9 cellular contexts compared by ENCODE assay signal in genomic region chr19:1041272-1041834, GRCh38. TPM values are rescaled to one million over a fixed set of nuclear protein-coding genes. Genes with fewer than 3 reads are reported as not detected.
DNase-seq lines count a peak whose midpoint lies in the region; ATAC-seq and TF ChIP-seq lines count a peak whose summit lies in the region.
"Had no signal": no experiment of that assay in that cellular context is flagged by ENCODE, and none has a peak within 500 bp of the region (broad histone marks: within the 10 kb centered on the region; RNA-seq: fewer than 3 reads in every experiment).

No MANE protein-coding gene starts in this region.

- POLR2A ChIA-PET in CD8-positive, alpha-beta T cell (lab: Charles Lee), result interaction anchor here (0.7 to 8.3 kb wide), 6 partner anchors 9 to 62 kb away, joined by 3 to 148 read pairs (median 109); partner anchors contain the start of genes ARHGAP45 and CNN2

- H2AFZ ChIP-seq in neural progenitor cell (replicated peaks), result no peak overlapping the region

- H3K9me3 ChIP-seq in CD8-positive, alpha-beta T cell (ENCODE audit: low read length), result no peaks in the 10 kb centered on the region
- H3K9me3 ChIP-seq in NT2/D1 (ENCODE audit: insufficient read depth, low read length) (no peaks in the 10 kb centered on the region; the same call in 1 of the 2 replicates), neural progenitor cell (ENCODE audit: low read depth) (no peaks in the 10 kb centered on the region)
- H3K9me3 ChIP-seq: pancreas had no signal

- peaks cover 37% of the 10 kb centered on the region for H3K4me1 ChIP-seq in CD8-positive, alpha-beta T cell (ENCODE audit: insufficient read depth, low read length)
- peaks cover 22% of the 10 kb centered on the region for H3K4me1 ChIP-seq in NT2/D1 (ENCODE audit: insufficient read depth, insufficient read length)
- peaks cover 8% of the 10 kb centered on the region for H3K4me1 ChIP-seq in neural progenitor cell

- peaks cover 43% of the 10 kb centered on the region for H3K4me1 Mint-ChIP-seq in CD8-positive, alpha-beta T cell (ENCODE audit: low read depth)
- H3K4me1 Mint-ChIP-seq in effector memory CD8-positive, alpha-beta T cell (ENCODE audit: low read depth in 2 of 2), result peaks cover 40 to 55% of the 10 kb centered on the region in 2 donors
- peaks cover 27% of the 10 kb centered on the region for H3K4me1 Mint-ChIP-seq in neural progenitor cell

- H3K36me3 ChIP-seq in CD8-positive, alpha-beta T cell (ENCODE audit: insufficient read depth, low read length), result peaks cover 22% of the 10 kb centered on the region
- H3K36me3 ChIP-seq in NT2/D1 (ENCODE audit: insufficient read depth, insufficient read length, low read length) (peaks cover 35% of the 10 kb centered on the region), neural progenitor cell (no peaks in the 10 kb centered on the region)
- H3K36me3 ChIP-seq: pancreas had no signal

- intact Hi-C loops in CD8-positive, alpha-beta T cell (cut with DNase I, micrococcal nuclease), result loop anchor here (2.0 kb wide), 2 partner anchors 25 to 49 kb away; partner anchors contain the start of gene ARHGAP45 (in 2 of the 2)

- no peaks in the 10 kb centered on the region for H3K27me3 Mint-ChIP-seq in CD8-positive, alpha-beta T cell (ENCODE audit: low read depth)
- H3K27me3 Mint-ChIP-seq in effector memory CD8-positive, alpha-beta T cell, result no peaks in the 10 kb centered on the region
- peaks cover 10% of the 10 kb centered on the region for H3K27me3 Mint-ChIP-seq in neural progenitor cell (ENCODE audit: insufficient read depth, low read depth)

- H3K27ac Mint-ChIP-seq in CD8-positive, alpha-beta T cell, result peak overlapping the region; percentile 96
- peak overlapping the region in 1 of 2 donors; percentile 86 for H3K27ac Mint-ChIP-seq in effector memory CD8-positive, alpha-beta T cell
- H3K27ac Mint-ChIP-seq in neural progenitor cell, result no peak overlapping the region

- H3K36me3 Mint-ChIP-seq in CD8-positive, alpha-beta T cell, result peaks cover 62% of the 10 kb centered on the region
- peaks cover 74% of the 10 kb centered on the region for H3K36me3 Mint-ChIP-seq in effector memory CD8-positive, alpha-beta T cell (ENCODE audit: insufficient read depth)
- H3K36me3 Mint-ChIP-seq in neural progenitor cell, result peaks cover 8% of the 10 kb centered on the region

- H3K4me2 ChIP-seq in neural progenitor cell, result peak overlapping the region; percentile 79

- no peak for ATAC-seq in CD8-positive, alpha-beta T cell
- no peak for ATAC-seq in effector memory CD8-positive, alpha-beta T cell (replicated peaks)
- ATAC-seq in GM18858 (IDR thresholded peaks at IDR 0.05; ENCODE audit: unreplicated experiment) (no peak), GM18519 (IDR thresholded peaks at IDR 0.05; ENCODE audit: low FRiP score, unreplicated experiment) (no peak), GM21825 (IDR thresholded peaks at IDR 0.05; ENCODE audit: unreplicated experiment) (no peak)

- CTCF ChIA-PET in CD8-positive, alpha-beta T cell (lab: Charles Lee), result interaction anchor here (0.7 to 7.6 kb wide), 8 partner anchors 11 to 59 kb away, joined by 3 to 68 read pairs (median 6); partner anchors contain the start of genes ARHGAP45, CNN2, POLR2E and RNU6-2

- H3K4me3 Mint-ChIP-seq in CD8-positive, alpha-beta T cell, result peak overlapping the region; percentile 99
- peak overlapping the region; percentile 92 to 96 for H3K4me3 Mint-ChIP-seq in effector memory CD8-positive, alpha-beta T cell
- peak overlapping the region; percentile 93 for H3K4me3 Mint-ChIP-seq in neural progenitor cell

- H3K79me2 ChIP-seq in neural progenitor cell (ENCODE audit: low read depth), result no peaks in the 10 kb centered on the region

- no peak for TF ChIP-seq CTCF in CD8-positive, alpha-beta T cell (IDR thresholded peaks at IDR 0.05)
- no peak for TF ChIP-seq CTCF in neural progenitor cell (IDR thresholded peaks at IDR 0.05)

- H3K9me3 Mint-ChIP-seq in CD8-positive, alpha-beta T cell, result no peaks in the 10 kb centered on the region
- H3K9me3 Mint-ChIP-seq in effector memory CD8-positive, alpha-beta T cell, result no peaks in the 10 kb centered on the region
- H3K9me3 Mint-ChIP-seq in neural progenitor cell, result no peaks in the 10 kb centered on the region

- H4K20me1 ChIP-seq in neural progenitor cell (ENCODE audit: low read depth), result peaks cover 40% of the 10 kb centered on the region

- DNase-seq in CD8-positive, alpha-beta T cell, result no peak
- DNase-seq in NT2/D1 (ENCODE audit: low read depth, low spot score) (no peak), neural progenitor cell (ENCODE audit: low spot score) (no peak), NCI-H2081 treated with DMSO at 0.1 percent for 48 hours (lab: John Stamatoyannopoulos, UW) (no peak)
- no peak for DNase-seq in effector memory CD8-positive, alpha-beta T cell

- no peak overlapping the region for H3K27ac ChIP-seq in CD8-positive, alpha-beta T cell (ENCODE audit: low read depth, low read length)
- H3K27ac ChIP-seq in neural progenitor cell, result no peak overlapping the region

- no peaks in the 10 kb centered on the region for H3K27me3 ChIP-seq in CD8-positive, alpha-beta T cell (ENCODE audit: insufficient read depth, low read length)
- H3K27me3 ChIP-seq in NT2/D1 (ENCODE audit: insufficient read depth, insufficient read length) (no peaks in the 10 kb centered on the region), neural progenitor cell (no peaks in the 10 kb centered on the region)
- H3K27me3 ChIP-seq: pancreas had no signal

- H3K4me3 ChIP-seq in CD8-positive, alpha-beta T cell (ENCODE audit: low read depth, low read length), result peak overlapping the region; percentile 96
- H3K4me3 ChIP-seq in NT2/D1 (ENCODE audit: insufficient read length, low read depth) (peak overlapping the region; percentile 89), neural progenitor cell (peak overlapping the region; percentile 55)

- H3F3A ChIP-seq in neural progenitor cell (ENCODE audit: low read depth), result peaks cover 40% of the 10 kb centered on the region

- H3K9ac ChIP-seq in NT2/D1 (ENCODE audit: insufficient read length, low read depth) (peak overlapping the region; percentile 23), neural progenitor cell (no peak overlapping the region)

RNA-seq across cellular contexts. Expression of gene ABCA7, which starts 1.4 kb away (rescaled TPM):
- 10 to 100 TPM; 93.3 to 98.0 TPM for total RNA-seq in CD8-positive, alpha-beta T cell
- 1.4 and 21.9 TPM in 2 replicates for total RNA-seq in neural progenitor cell (ENCODE audit: low replicate concordance)

RNA-seq across cellular contexts. Expression of gene CNN2, which starts 14.9 kb away (rescaled TPM):
- 100 to 1,000 TPM; 382 to 392 TPM for total RNA-seq in CD8-positive, alpha-beta T cell
- total RNA-seq in neural progenitor cell (ENCODE audit: low replicate concordance), result 131 and 196 TPM in 2 replicates

RNA-seq across cellular contexts. Expression of gene RNU6-2, which starts 20.0 kb away (rescaled TPM):
- total RNA-seq in CD8-positive, alpha-beta T cell, result not detected
- total RNA-seq in neural progenitor cell (ENCODE audit: low replicate concordance), result not detected in 2 replicates
- total RNA-seq: pancreas had no signal

RNA-seq across cellular contexts. Expression of gene TMEM259, which starts 20.4 kb away (rescaled TPM):
- total RNA-seq in CD8-positive, alpha-beta T cell, result 100 to 1,000 TPM; 408 to 443 TPM
- total RNA-seq in neural progenitor cell (ENCODE audit: low replicate concordance), result 31.7 and 175 TPM in 2 replicates

RNA-seq across cellular contexts. Expression of gene ARHGAP45, which starts 25.6 kb away (rescaled TPM):
- total RNA-seq in CD8-positive, alpha-beta T cell, result 100 to 1,000 TPM; 901 to 938 TPM
- 9.6 and 18.2 TPM in 2 replicates for total RNA-seq in neural progenitor cell (ENCODE audit: low replicate concordance)
